In genomic region chr6:154606457-154606856, GRCh38 we compare ENCODE assay signal across 8 cellular contexts.
DNase-seq lines count a peak whose midpoint lies in the region; ATAC-seq, FAIRE-seq and TF ChIP-seq lines count a peak whose summit lies in the region.

No MANE protein-coding gene starts in this region.

- peak; percentile 71 for ATAC-seq in GM18868 (IDR thresholded peaks at IDR 0.05; ENCODE audit: unreplicated experiment)
- ATAC-seq in HG02973 (IDR thresholded peaks at IDR 0.05; ENCODE audit: unreplicated experiment) = peak; percentile 74
- peak; percentile 82 for ATAC-seq in naive thymus-derived CD4-positive, alpha-beta T cell
- ATAC-seq in HepG2 = no peak
- no peak for ATAC-seq in SK-N-SH treated with all-trans-retinoic acid at 6 μM for 48 hours

- no peak overlapping the region for H3K4me2 ChIP-seq in HepG2 (ENCODE audit: low read depth, low read length)

- H3K36me3 ChIP-seq in naive thymus-derived CD4-positive, alpha-beta T cell (ENCODE audit: control insufficient read depth in 2 of 3, insufficient read depth in 3 of 3, low read length in 3 of 3) = no peaks in the 10 kb centered on the region
- H3K36me3 ChIP-seq in HepG2 (replicated peaks in 1 of 2; ENCODE audit: control insufficient read depth in 1 of 2, insufficient read depth in 2 of 2, low read length in 2 of 2) = no peaks in the 10 kb centered on the region

- H3K9ac ChIP-seq in HepG2 (ENCODE audit: insufficient read depth, low read depth, low read length) = no peak overlapping the region

- H4K20me1 ChIP-seq in HepG2 (ENCODE audit: insufficient read depth, low read length) = no peaks in the 10 kb centered on the region

- no peaks in the 10 kb centered on the region for H3K79me2 ChIP-seq in HepG2 (ENCODE audit: insufficient read depth, low read length)

- no peaks in the 10 kb centered on the region for H3K9me3 Mint-ChIP-seq in naive thymus-derived CD4-positive, alpha-beta T cell

- no peak for TF ChIP-seq CTCF in HepG2 (CRISPR knock-in tag; IDR thresholded peaks at IDR 0.05)

- peak overlapping the region; percentile 8 for H3K4me3 ChIP-seq in naive thymus-derived CD4-positive, alpha-beta T cell (ENCODE audit: low read length)
- H3K4me3 ChIP-seq in HepG2 (replicated peaks in 1 of 3; ENCODE audit: insufficient read depth in 1 of 3, low read depth in 2 of 3, low read length in 3 of 3) = no peak overlapping the region

- WGBS in HepG2 (ENCODE audit: low lambda C conversion rate) = 42% methylated on average over 9 of the region's 9 CpGs

- no peak for TF ChIP-seq RAD21 in HepG2 (CRISPR knock-in tag; IDR thresholded peaks at IDR 0.05)

- no peak for TF ChIP-seq POLR2A in HepG2 (IDR thresholded peaks at IDR 0.05; ENCODE audit: insufficient read depth in 1 of 2, low read depth in 2 of 2, low read length in 2 of 2)

- peak; percentile 87 to 91 for DNase-seq in activated CD4-positive, alpha-beta T cell treated with anti-CD3 and anti-CD28 coated beads, Interleukin-2, amount 50 U/mL, for 4 hours
- peak in 7 of 9 donors; percentile 22 to 86 (median 34) for DNase-seq in naive thymus-derived CD4-positive, alpha-beta T cell
- DNase-seq in HepG2 (ENCODE audit: low spot score) = no peak
- no peak for DNase-seq in GDM1 (lab: John Stamatoyannopoulos, UW)
- DNase-seq in NCI-H774 (lab: John Stamatoyannopoulos, UW) = no peak

- H3K4me3 Mint-ChIP-seq in naive thymus-derived CD4-positive, alpha-beta T cell = peak overlapping the region in 8 of 10 donors; percentile 6 to 68 (median 55)

- no peak for TF ChIP-seq EP300 in HepG2 (IDR thresholded peaks at IDR 0.05; ENCODE audit: low read depth in 2 of 2, low read length in 2 of 2)
- no peak for TF ChIP-seq EP300 in HepG2 (CRISPR knock-in tag; IDR thresholded peaks at IDR 0.05; ENCODE audit: borderline replicate concordance)

- H3K27ac ChIP-seq in naive thymus-derived CD4-positive, alpha-beta T cell (ENCODE audit: low read depth, low read length) = no peak overlapping the region
- no peak overlapping the region for H3K27ac ChIP-seq in HepG2 (ENCODE audit: extremely low read length, insufficient read depth, low read length)

- BruUV-seq in HepG2 (replicated peaks; lab: Mats Ljungman, UMichigan) = no TSS peak

- intact Hi-C loops in naive thymus-derived CD4-positive, alpha-beta T cell (cut with micrococcal nuclease) = no loop called here
- intact Hi-C loops in HepG2 (cut with micrococcal nuclease; ENCODE audit: unreplicated experiment) = no loop called here

- CTCF ChIA-PET in naive thymus-derived CD4-positive, alpha-beta T cell (lab: Charles Lee) = no interaction called here
- CTCF ChIA-PET in HepG2 (lab: Yijun Ruan, JAX; ENCODE audit: low intra/inter-chr PET ratio, low total read pairs) = no interaction called here

- peaks cover 20 to 23% (median 22%) of the 10 kb centered on the region in 7 donors for H3K4me1 Mint-ChIP-seq in naive thymus-derived CD4-positive, alpha-beta T cell

- peak overlapping the region in 8 of 9 donors; percentile 3 to 89 (median 44) for H3K27ac Mint-ChIP-seq in naive thymus-derived CD4-positive, alpha-beta T cell

- H3K27me3 Mint-ChIP-seq in naive thymus-derived CD4-positive, alpha-beta T cell = peaks cover 0 to 2% (median 0%) of the 10 kb centered on the region in 5 donors

- no peaks in the 10 kb centered on the region for H3K9me3 ChIP-seq in naive thymus-derived CD4-positive, alpha-beta T cell (ENCODE audit: control insufficient read depth in 2 of 3, low read length in 3 of 3)
- no peaks in the 10 kb centered on the region for H3K9me3 ChIP-seq in HepG2 (ENCODE audit: low read length)

- no peak for FAIRE-seq in HepG2 (lab: Jason Lieb, UNC)

- H3K36me3 Mint-ChIP-seq in naive thymus-derived CD4-positive, alpha-beta T cell = no peaks in the 10 kb centered on the region

- H3K27me3 ChIP-seq in naive thymus-derived CD4-positive, alpha-beta T cell (ENCODE audit: control insufficient read depth in 2 of 2, insufficient read depth in 2 of 2, low read length in 2 of 2) = no peaks in the 10 kb centered on the region
- H3K27me3 ChIP-seq in HepG2 (ENCODE audit: control insufficient read depth in 1 of 2, insufficient read depth in 2 of 2, low read length in 2 of 2) = no peaks in the 10 kb centered on the region

- H3K4me1 ChIP-seq in naive thymus-derived CD4-positive, alpha-beta T cell (ENCODE audit: control insufficient read depth in 2 of 2, insufficient read depth in 2 of 2, low read length in 2 of 2) = peaks cover 5 to 16% of the 10 kb centered on the region in 2 donors
- H3K4me1 ChIP-seq in HepG2 (ENCODE audit: insufficient read depth, low read length) = no peaks in the 10 kb centered on the region

- in situ Hi-C loops in HepG2 (cut with HindIII; ENCODE audit: extremely low pct_ligation_motif_present, low pct_unique_long_range_greater_than_20kb) = no loop called here

- POLR2A ChIA-PET in naive thymus-derived CD4-positive, alpha-beta T cell (lab: Charles Lee) = no interaction called here
- POLR2A ChIA-PET in HepG2 (lab: Yijun Ruan, JAX) = no interaction called here

- H2AFZ ChIP-seq in HepG2 (ENCODE audit: low read length) = no peak overlapping the region

TF ChIP-seq in HepG2, 621 proteins besides CTCF, POLR2A, EP300 and RAD21 (continues in another document):
- TF ChIP-seq ATF6 (CRISPR knock-in tag; conservative IDR thresholded peaks at IDR 0.05) (no peak), ZNF468 (CRISPR knock-in tag; IDR thresholded peaks at IDR 0.05) (no peak), ZNF12 (CRISPR knock-in tag; IDR thresholded peaks at IDR 0.05) (no peak), ZNF776 (CRISPR knock-in tag; IDR thresholded peaks at IDR 0.05) (no peak), ZNF251 (CRISPR knock-in tag; IDR thresholded peaks at IDR 0.05) (no peak), ZNF557 (CRISPR knock-in tag; IDR thresholded peaks at IDR 0.05) (no peak), HNRNPK (IDR thresholded peaks at IDR 0.05; ENCODE audit: low read depth, low read length, poor library complexity, severe bottlenecking) (no peak), KAT7 (CRISPR knock-in tag; IDR thresholded peaks at IDR 0.05; ENCODE audit: borderline replicate concordance) (no peak), GABPB1 (CRISPR knock-in tag; IDR thresholded peaks at IDR 0.05) (no peak), ZNF788 (CRISPR knock-in tag; IDR thresholded peaks at IDR 0.05; ENCODE audit: borderline replicate concordance) (no peak), CBFB (CRISPR knock-in tag; IDR thresholded peaks at IDR 0.05) (no peak), JUND (CRISPR knock-in tag; IDR thresholded peaks at IDR 0.05) (no peak), ISL2 (CRISPR knock-in tag; IDR thresholded peaks at IDR 0.05) (no peak), HDAC6 (IDR thresholded peaks at IDR 0.05; ENCODE audit: low read depth, low read length) (no peak), ZNF563 (CRISPR knock-in tag; IDR thresholded peaks at IDR 0.05) (no peak)

TF ChIP-seq in SK-N-SH treated with all-trans-retinoic acid at 6 μM for 48 hours, 23 proteins besides CTCF, POLR2A, EP300 and RAD21 (continues in another document):
- TF ChIP-seq GLIS3 (CRISPR knock-in tag; IDR thresholded peaks at IDR 0.05) (no peak), CSRNP3 (CRISPR knock-in tag; IDR thresholded peaks at IDR 0.05) (no peak), TOX (CRISPR knock-in tag; IDR thresholded peaks at IDR 0.05; ENCODE audit: borderline replicate concordance) (no peak), TCF4 (CRISPR knock-in tag; IDR thresholded peaks at IDR 0.05; ENCODE audit: borderline replicate concordance) (no peak), ZNF8 (CRISPR knock-in tag; IDR thresholded peaks at IDR 0.05) (no peak), ZFP3 (CRISPR knock-in tag; IDR thresholded peaks at IDR 0.05) (no peak), ZNF565 (CRISPR knock-in tag; conservative IDR thresholded peaks at IDR 0.05; ENCODE audit: low read depth) (no peak), ARNTL (CRISPR knock-in tag; IDR thresholded peaks at IDR 0.05; ENCODE audit: borderline replicate concordance, low read depth) (no peak), RARB (CRISPR knock-in tag; IDR thresholded peaks at IDR 0.05) (no peak), ZFP30 (CRISPR knock-in tag; IDR thresholded peaks at IDR 0.05) (no peak), PATZ1 (CRISPR knock-in tag; IDR thresholded peaks at IDR 0.05; ENCODE audit: borderline replicate concordance) (no peak), CREB5 (CRISPR knock-in tag; IDR thresholded peaks at IDR 0.05; ENCODE audit: low read depth) (no peak)

Comparison
In these comparisons a context has a peak if more than half of its experiments do, and no peak if none do; other contexts are left out.
1. ATAC-seq: peak in GM18868 (single experiment), HG02973 (single experiment) and naive thymus-derived CD4-positive, alpha-beta T cell (single experiment); none in HepG2 (single experiment) and SK-N-SH treated with all-trans-retinoic acid at 6 μM for 48 hours (single experiment).
2. DNase-seq: peak in activated CD4-positive, alpha-beta T cell treated with anti-CD3 and anti-CD28 coated beads, Interleukin-2, amount 50 U/mL, for 4 hours (2 of 2) and naive thymus-derived CD4-positive, alpha-beta T cell (7 of 9); none in HepG2 (single experiment), GDM1 (single experiment) and NCI-H774 (single experiment).